ENCODE assay signal across 20 cellular contexts in the genomic region with DNA sequence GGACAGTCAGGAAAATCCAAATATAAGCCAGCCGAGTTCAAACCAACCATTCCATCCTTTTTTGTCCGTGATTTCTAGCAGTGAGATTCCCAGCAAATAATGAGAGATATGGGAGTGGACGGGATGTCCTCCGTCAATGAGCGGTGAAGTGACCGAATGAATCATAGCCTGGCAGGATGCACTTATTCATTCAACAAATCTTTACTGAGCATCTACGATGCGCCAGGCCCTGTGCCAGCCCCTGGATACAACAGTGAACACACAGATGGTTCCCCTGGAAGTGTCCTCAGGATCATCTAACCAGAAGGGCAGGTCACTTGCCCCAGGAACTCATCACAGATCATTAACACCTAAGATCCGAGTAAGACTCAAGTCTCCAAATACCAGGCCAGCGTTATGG.
"Had no signal": no experiment of that assay in that cellular context is flagged by ENCODE, and none has a peak within 500 bp of the region (broad histone marks: within the 10 kb centered on the region; RNA-seq: fewer than 3 reads in every experiment).

No MANE protein-coding gene starts in this region.

- H3K9me3 ChIP-seq: breast epithelium had no signal

- H3K9me3 Mint-ChIP-seq: activated CD4-positive, alpha-beta T cell treated with anti-CD3 and anti-CD28 coated beads, Interleukin-2, amount 10 ng/mL, durations not matched to agents 24 days and 14 days; activated naive CD4-positive, alpha-beta T cell treated with anti-CD3 and anti-CD28 coated beads, Interleukin-2, amount 50 U/mL, for 24 hours; activated T-cell treated with anti-CD3 and anti-CD28 coated beads, Interleukin-2, amount 50 U/mL, for 4 hours; activated T-helper 2 cell treated with anti-CD3 and anti-CD28 coated beads, Interferon-gamma antibody, Interleukin-2, Interleukin-4, amounts not matched to agents 10 μg/mL and 5 μg/mL and 100 μg/mL, durations not matched to agents 14 hours and 24 hours and 36 hours; WTC11 had no signal

- H3K36me3 ChIP-seq: breast epithelium had no signal

- H3K36me3 Mint-ChIP-seq: activated CD8-positive, alpha-beta memory T cell treated with anti-CD3 and anti-CD28 coated beads, Interleukin-2, amount 10 ng/mL, durations not matched to agents 7 days and 5 days; activated naive CD4-positive, alpha-beta T cell treated with anti-CD3 and anti-CD28 coated beads, Interleukin-2, amount 50 U/mL, for 24 hours; WTC11 had no signal

- H3K27ac Mint-ChIP-seq: activated CD4-positive, alpha-beta T cell treated with anti-CD3 and anti-CD28 coated beads, Interleukin-2, amount 10 ng/mL, durations not matched to agents 24 days and 14 days; activated CD8-positive, alpha-beta memory T cell treated with anti-CD3 and anti-CD28 coated beads, Interleukin-2, amount 10 ng/mL, durations not matched to agents 7 days and 5 days; activated naive CD4-positive, alpha-beta T cell treated with anti-CD3 and anti-CD28 coated beads, Interleukin-2, amount 50 U/mL, for 24 hours; activated T-helper 2 cell treated with anti-CD3 and anti-CD28 coated beads, Interferon-gamma antibody, Interleukin-2, Interleukin-4, amounts not matched to agents 10 μg/mL and 5 μg/mL and 100 μg/mL, durations not matched to agents 14 hours and 24 hours and 36 hours; T-helper 17 cell; WTC11 had no signal

- ATAC-seq: activated CD8-positive, alpha-beta memory T cell treated with anti-CD3 and anti-CD28 coated beads, Interleukin-2, amount 10 ng/mL, durations not matched to agents 7 days and 5 days; activated T-cell treated with anti-CD3 and anti-CD28 coated beads, Interleukin-2, amount 50 U/mL, for 4 hours; T-helper 17 cell; WTC11 had no signal

- H3K4me2 ChIP-seq: PC-9 had no signal

- H3K27me3 Mint-ChIP-seq: activated naive CD4-positive, alpha-beta T cell treated with anti-CD3 and anti-CD28 coated beads, Interleukin-2, amount 50 U/mL, for 24 hours had no signal

- H3K27me3 ChIP-seq: breast epithelium had no signal

- H3K27ac ChIP-seq: breast epithelium, PC-9 had no signal

- DNase-seq: activated CD4-positive, alpha-beta T cell treated with anti-CD3 and anti-CD28 coated beads, Interleukin-2, amount 10 ng/mL, durations not matched to agents 24 days and 14 days; activated CD4-positive, alpha-beta T cell treated with anti-CD3 and anti-CD28 coated beads, Interleukin-2, amount 50 U/mL, for 48 hours; activated CD4-positive, CD25-positive, alpha-beta regulatory T cell treated with anti-CD3 and anti-CD28 coated beads, Interleukin-2, amount 50 U/mL, for 72 hours; activated CD8-positive, alpha-beta memory T cell treated with anti-CD3 and anti-CD28 coated beads, Interleukin-2, amount 10 ng/mL, durations not matched to agents 7 days and 5 days; activated naive CD4-positive, alpha-beta T cell; activated T-cell treated with anti-CD3 and anti-CD28 coated beads, Interleukin-2, amount 50 U/mL, for 4 hours; aorta; NCI-H1105 treated with DMSO at 0.1 percent for 48 hours; NCI-H1436 treated with DMSO at 0.1 percent for 48 hours; NCI-H187; NCI-H2081; NCI-H524; PC-9; SIG-M5; T-helper 17 cell; T-helper 9 cell had no signal

- H3K4me3 Mint-ChIP-seq: activated CD4-positive, alpha-beta T cell treated with anti-CD3 and anti-CD28 coated beads, Interleukin-2, amount 10 ng/mL, durations not matched to agents 24 days and 14 days; activated CD8-positive, alpha-beta memory T cell treated with anti-CD3 and anti-CD28 coated beads, Interleukin-2, amount 10 ng/mL, durations not matched to agents 7 days and 5 days; activated naive CD4-positive, alpha-beta T cell treated with anti-CD3 and anti-CD28 coated beads, Interleukin-2, amount 50 U/mL, for 24 hours; activated T-cell treated with anti-CD3 and anti-CD28 coated beads, Interleukin-2, amount 50 U/mL, for 4 hours; T-helper 17 cell; WTC11 had no signal

- H2AFZ ChIP-seq: PC-9 had no signal

- H3K4me3 ChIP-seq: breast epithelium, PC-9 had no signal
